8 cellular contexts compared by ENCODE assay signal in genomic region chr3:146160233-146160963, GRCh38. TPM values are rescaled to one million over a fixed set of nuclear protein-coding genes. Genes with fewer than 3 reads are reported as not detected.
DNase-seq lines count a peak whose midpoint lies in the region; ATAC-seq and TF ChIP-seq lines count a peak whose summit lies in the region.

No MANE protein-coding gene starts in this region.

- no peaks in the 10 kb centered on the region for H3K36me3 ChIP-seq in brain microvascular endothelial cell (replicated peaks)

- H3K4me3 Mint-ChIP-seq in activated naive CD4-positive, alpha-beta T cell treated with anti-CD3 and anti-CD28 coated beads for 36 hours = peak overlapping the region; percentile 66

- peaks cover 13% of the 10 kb centered on the region for H3K4me1 Mint-ChIP-seq in activated naive CD4-positive, alpha-beta T cell treated with anti-CD3 and anti-CD28 coated beads for 36 hours (ENCODE audit: low read depth)

- peak overlapping the region; percentile 95 for H3K4me3 ChIP-seq in brain microvascular endothelial cell (ENCODE audit: low read depth, low read length)

- peak overlapping the region; percentile 80 for H3K27ac ChIP-seq in brain microvascular endothelial cell

- H3K27ac Mint-ChIP-seq in activated naive CD4-positive, alpha-beta T cell treated with anti-CD3 and anti-CD28 coated beads for 36 hours = no peak overlapping the region

- peak; percentile 47 for DNase-seq in activated naive CD4-positive, alpha-beta T cell treated with anti-CD3 and anti-CD28 coated beads for 36 hours
- DNase-seq in activated naive CD4-positive, alpha-beta T cell treated with Interleukin-2 at 50 U/mL for 16 hours = no peak
- peak; percentile 86 for DNase-seq in OCI-M1 (lab: John Stamatoyannopoulos, UW)
- DNase-seq in brain microvascular endothelial cell = peak; percentile 64
- peak; percentile 80 for DNase-seq in iPS DF 19.7 (ENCODE audit: low read depth, low spot score)
- DNase-seq in pulmonary artery endothelial cell (ENCODE audit: low read depth, low spot score) = peak; percentile 87

- TF ChIP-seq CTCF in brain microvascular endothelial cell (IDR thresholded peaks at IDR 0.05; ENCODE audit: low read depth, low read length, missing control alignments) = peak; percentile 87

- no peaks in the 10 kb centered on the region for H3K27me3 ChIP-seq in brain microvascular endothelial cell (replicated peaks)

- H3K36me3 Mint-ChIP-seq in activated naive CD4-positive, alpha-beta T cell treated with anti-CD3 and anti-CD28 coated beads for 36 hours (ENCODE audit: low read depth) = no peaks in the 10 kb centered on the region

- CTCF ChIA-PET in activated naive CD4-positive, alpha-beta T cell treated with anti-CD3 and anti-CD28 coated beads for 36 hours (lab: Charles Lee) = interaction anchor here (0.8 to 1.4 kb wide), 2 partner anchors 29 kb away, joined by 3 read pairs; no protein-coding TSS in a partner anchor

- H3K27me3 Mint-ChIP-seq in activated naive CD4-positive, alpha-beta T cell treated with anti-CD3 and anti-CD28 coated beads for 36 hours (ENCODE audit: low read depth) = peaks cover 61% of the 10 kb centered on the region

- in situ Hi-C loops in brain microvascular endothelial cell (cut with HindIII; ENCODE audit: low pct_ligation_motif_present, low sequenced_read_pairs) = no loop called here

- ATAC-seq in HG03196 (IDR thresholded peaks at IDR 0.05; ENCODE audit: unreplicated experiment) (peak; percentile 33), HG03095 (IDR thresholded peaks at IDR 0.05; ENCODE audit: unreplicated experiment) (no peak)

- intact Hi-C loops in activated naive CD4-positive, alpha-beta T cell treated with anti-CD3 and anti-CD28 coated beads for 36 hours (cut with micrococcal nuclease) = loop anchor here (5.0 kb wide), 1 partner anchor 382 kb away; the partner anchor contains the start of gene PLSCR1

- no peaks in the 10 kb centered on the region for H3K9me3 Mint-ChIP-seq in activated naive CD4-positive, alpha-beta T cell treated with anti-CD3 and anti-CD28 coated beads for 36 hours

RNA-seq across cellular contexts. Expression of gene PLOD2, which starts 0.6 kb away (rescaled TPM):
- total RNA-seq in activated naive CD4-positive, alpha-beta T cell treated with anti-CD3 and anti-CD28 coated beads for 36 hours = under 1 TPM; 0.22 to 0.45 TPM
- total RNA-seq in pulmonary artery endothelial cell = 312 and 355 TPM in 2 replicates

Comparison
In these comparisons a context has a peak if more than half of its experiments do, and no peak if none do; other contexts are left out.
1. RNA of gene PLOD2, which starts 0.6 kb away (total RNA-seq): 312 to 355 TPM in pulmonary artery endothelial cell; 0.22 to 0.45 TPM in activated naive CD4-positive, alpha-beta T cell treated with anti-CD3 and anti-CD28 coated beads for 36 hours; every median in the first group is over 100 times any median in the second.